In the genomic region with DNA sequence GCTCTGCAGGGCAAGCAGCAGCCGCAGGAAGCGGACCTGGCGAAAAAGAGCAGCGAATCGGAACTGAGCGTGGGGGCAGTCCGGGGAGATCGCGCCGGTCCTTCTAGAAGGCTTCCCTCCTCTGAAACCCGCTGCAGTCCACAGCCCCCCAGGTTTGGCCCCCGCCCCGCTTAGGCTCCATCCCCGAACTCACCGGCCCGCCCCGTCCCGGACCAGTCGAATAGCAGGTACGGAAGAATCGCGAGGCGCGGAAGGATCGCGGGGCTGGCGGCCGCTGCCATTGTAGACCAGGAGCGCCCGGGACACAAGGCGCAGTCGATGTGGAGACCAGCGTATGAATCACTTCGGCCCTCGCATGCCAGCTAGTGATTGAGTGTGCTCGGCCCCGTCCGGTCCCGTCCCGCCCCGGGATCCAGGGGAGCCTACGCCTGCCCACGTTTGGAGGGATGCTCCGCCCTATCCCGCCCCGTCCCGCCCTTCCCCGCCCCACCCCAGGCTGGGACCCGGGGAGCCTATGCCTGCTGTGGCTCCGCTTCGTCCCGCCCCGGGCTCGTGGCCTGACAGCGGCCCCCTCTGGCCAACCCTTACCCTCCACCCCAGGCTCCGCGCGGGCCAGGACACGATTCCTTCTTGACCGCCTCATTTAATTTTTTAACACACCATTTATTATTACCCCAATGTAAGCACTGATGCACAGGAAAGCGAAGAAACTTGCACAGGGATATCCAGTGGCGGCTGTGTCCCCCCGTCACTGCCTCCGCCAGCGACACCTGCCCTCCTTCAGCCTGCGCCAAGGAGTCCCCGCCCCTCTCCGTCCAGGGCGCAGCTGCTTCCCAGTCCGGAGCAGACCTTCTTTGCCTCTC, we compare ENCODE assay signal across 8 cellular contexts. TPM values are rescaled to one million over a fixed set of nuclear protein-coding genes. Genes with fewer than 3 reads are reported as not detected.
A peak's percentile ranks its signal among the peaks of the same experiment; 100 is the strongest.
DNase-seq lines count a peak whose midpoint lies in the region; ATAC-seq, FAIRE-seq and TF ChIP-seq lines count a peak whose summit lies in the region.

ULBP3 (minus strand) TSS at position 336 of the 863 bp plus-strand sequence; CDS start at position 281, 55 bp downstream.

- POLR2A ChIA-PET in HepG2 (lab: Yijun Ruan, JAX): no interaction called here

- no peak within 1 kb of the TSS for H3K27ac ChIP-seq in HepG2 (ENCODE audit: extremely low read length, insufficient read depth, low read length)

- no peaks in the 10 kb centered on the region; the same call in 1 of the 2 replicates for H4K20me1 ChIP-seq in HepG2 (ENCODE audit: insufficient read depth, low read length)

- TF ChIP-seq CTCF in GM12865 (IDR thresholded peaks at IDR 0.05; ENCODE audit: insufficient read depth, low read depth, low read length, missing control alignments): peak; percentile 19
- peak; percentile 55 for TF ChIP-seq CTCF in HepG2 (CRISPR knock-in tag; IDR thresholded peaks at IDR 0.05)

- peak within 1 kb of the TSS; percentile 55 for H3K4me2 ChIP-seq in HepG2 (ENCODE audit: low read depth, low read length)

- in situ Hi-C loops in HepG2 (cut with HindIII; ENCODE audit: extremely low pct_ligation_motif_present, low pct_unique_long_range_greater_than_20kb): no loop called here

- no peak for TF ChIP-seq POLR2A in HepG2 (IDR thresholded peaks at IDR 0.05; ENCODE audit: insufficient read depth in 1 of 2, low read depth in 2 of 2, low read length in 2 of 2)

- peaks cover 8% of the 10 kb centered on the region; the same call in 1 of the 2 replicates for H3K4me1 ChIP-seq in HepG2 (ENCODE audit: insufficient read depth, low read length)

- intact Hi-C loops in HepG2 (cut with micrococcal nuclease; ENCODE audit: unreplicated experiment): no loop called here

- no peaks in the 10 kb centered on the region for H3K36me3 ChIP-seq in HepG2 (replicated peaks in 1 of 2; ENCODE audit: control insufficient read depth in 1 of 2, insufficient read depth in 2 of 2, low read length in 2 of 2)

- H3K4me3 ChIP-seq in GM12865 (ENCODE audit: low read depth, low read length): peak within 1 kb of the TSS; percentile 45
- H3K4me3 ChIP-seq in HepG2 (replicated peaks in 1 of 3; ENCODE audit: insufficient read depth in 1 of 3, low read depth in 2 of 3, low read length in 3 of 3): peak within 1 kb of the TSS; percentile 30 to 57 (median 37); a peak in 4 of 6 replicates

- WGBS in HepG2 (ENCODE audit: low lambda C conversion rate): 23% methylated on average over 43 of the region's 70 CpGs

- H3K79me2 ChIP-seq in HepG2 (ENCODE audit: insufficient read depth, low read length): no peaks in the 10 kb centered on the region

- peaks cover 0 to 21% of the 10 kb centered on the region in 2 experiments; a peak in 4 of 5 replicates for H3K27me3 ChIP-seq in HepG2 (ENCODE audit: control insufficient read depth in 1 of 2, insufficient read depth in 2 of 2, low read length in 2 of 2)

- no peak for FAIRE-seq in HepG2 (lab: Jason Lieb, UNC)

- DNase-seq in GM12865 (ENCODE audit: low read depth): peak; percentile 40
- DNase-seq in NCI-H2171 treated with DMSO at 0.1 percent for 48 hours (lab: John Stamatoyannopoulos, UW): peak; percentile 77
- peak; percentile 40 to 48 for DNase-seq in activated CD4-positive, alpha-beta T cell treated with anti-CD3 and anti-CD28 coated beads, Interleukin-2, amount 50 U/mL, for 24 hours (ENCODE audit: low read depth in 1 of 2, low spot score in 1 of 2)
- DNase-seq in dermis blood vessel endothelial cell: peak; percentile 96
- peak; percentile 69 for DNase-seq in HepG2 (ENCODE audit: low spot score)
- DNase-seq in stimulated activated CD4-positive, alpha-beta T cell treated with anti-CD3 and anti-CD28 coated beads, Interleukin-2, amount 100 ng/mL, for 24 hours: peak; percentile 72 to 82
- no peak for DNase-seq in cerebellar nuclear complex (lab: John Stamatoyannopoulos, UW)

- H3K9me3 ChIP-seq in HepG2 (ENCODE audit: low read length): no peaks in the 10 kb centered on the region

- ATAC-seq in HG02678 (IDR thresholded peaks at IDR 0.05; ENCODE audit: unreplicated experiment): peak; percentile 74
- ATAC-seq in HepG2: peak; percentile 84

- no peak within 1 kb of the TSS for H3K9ac ChIP-seq in HepG2 (ENCODE audit: insufficient read depth, low read depth, low read length)

- CTCF ChIA-PET in HepG2 (lab: Yijun Ruan, JAX; ENCODE audit: low intra/inter-chr PET ratio, low total read pairs): no interaction called here

- TF ChIP-seq EP300 in HepG2 (IDR thresholded peaks at IDR 0.05; ENCODE audit: low read depth in 2 of 2, low read length in 2 of 2): no peak
- no peak for TF ChIP-seq EP300 in HepG2 (CRISPR knock-in tag; IDR thresholded peaks at IDR 0.05; ENCODE audit: borderline replicate concordance)

- TF ChIP-seq RAD21 in HepG2 (CRISPR knock-in tag; IDR thresholded peaks at IDR 0.05): no peak

- no TSS peak for BruUV-seq in HepG2 (replicated peaks; lab: Mats Ljungman, UMichigan)

- H2AFZ ChIP-seq in HepG2 (ENCODE audit: low read length): no peak within 1 kb of the TSS

TF ChIP-seq in HepG2, 621 proteins besides CTCF, POLR2A, EP300 and RAD21 (continues in another document):
- TF ChIP-seq ASH2L (IDR thresholded peaks at IDR 0.05; ENCODE audit: insufficient read length, low read depth, low read length) (no peak), ZNF547 (CRISPR knock-in tag; IDR thresholded peaks at IDR 0.05) (no peak), ZIK1 (CRISPR knock-in tag; IDR thresholded peaks at IDR 0.05; ENCODE audit: borderline replicate concordance, low read depth) (no peak), POLR2AphosphoS2 (IDR thresholded peaks at IDR 0.05; ENCODE audit: low read depth, low read length) (no peak), SRY (CRISPR knock-in tag; IDR thresholded peaks at IDR 0.05) (no peak), RARG (CRISPR knock-in tag; IDR thresholded peaks at IDR 0.05; ENCODE audit: low read depth) (no peak), CREBL2 (CRISPR knock-in tag; IDR thresholded peaks at IDR 0.05; ENCODE audit: borderline replicate concordance) (no peak), ZFP37 (CRISPR knock-in tag; IDR thresholded peaks at IDR 0.05; ENCODE audit: borderline replicate concordance) (no peak), TAF1 (CRISPR knock-in tag; IDR thresholded peaks at IDR 0.05) (peak; percentile 37; the same call in 1 of the 2 replicates), YEATS2 (CRISPR knock-in tag; IDR thresholded peaks at IDR 0.05; ENCODE audit: borderline replicate concordance) (no peak), ZNF17 (CRISPR knock-in tag; IDR thresholded peaks at IDR 0.05) (no peak), NFYB (CRISPR knock-in tag; IDR thresholded peaks at IDR 0.05) (0 out of 2 replicates have a peak, but pooled peaks have one; percentile 9), ZNF614 (CRISPR knock-in tag; IDR thresholded peaks at IDR 0.05; ENCODE audit: borderline replicate concordance) (no peak), ZNF572 (CRISPR knock-in tag; IDR thresholded peaks at IDR 0.05) (no peak), ZNF660 (CRISPR knock-in tag; IDR thresholded peaks at IDR 0.05; ENCODE audit: borderline replicate concordance, low read depth) (no peak), ZNF713 (CRISPR knock-in tag; IDR thresholded peaks at IDR 0.05) (no peak), FOXA1 (IDR thresholded peaks at IDR 0.05) (no peak), FOXA1 (CRISPR knock-in tag; IDR thresholded peaks at IDR 0.05) (no peak), AKAP8 (CRISPR knock-in tag; IDR thresholded peaks at IDR 0.05) (no peak), ATAD3A (CRISPR knock-in tag; IDR thresholded peaks at IDR 0.05) (no peak), ZSCAN25 (CRISPR knock-in tag; IDR thresholded peaks at IDR 0.05) (no peak), TCF7 (IDR thresholded peaks at IDR 0.05; ENCODE audit: low read depth) (no peak), ZNF224 (CRISPR knock-in tag; IDR thresholded peaks at IDR 0.05) (no peak), NAIF1 (CRISPR knock-in tag; IDR thresholded peaks at IDR 0.05; ENCODE audit: borderline replicate concordance) (no peak), ZNF225 (CRISPR knock-in tag; IDR thresholded peaks at IDR 0.05) (no peak)
- TF ChIP-seq, protein P1, sequence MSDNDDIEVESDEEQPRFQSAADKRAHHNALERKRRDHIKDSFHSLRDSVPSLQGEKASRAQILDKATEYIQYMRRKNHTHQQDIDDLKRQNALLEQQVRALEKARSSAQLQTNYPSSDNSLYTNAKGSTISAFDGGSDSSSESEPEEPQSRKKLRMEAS (IDR thresholded peaks at IDR 0.05): peak; percentile 30; the same call in 1 of the 2 replicates

RNA-seq across cellular contexts. Expression of gene ULBP3, which starts in this region (rescaled TPM):
- 6.0 and 14.9 TPM in 2 replicates for total RNA-seq in dermis blood vessel endothelial cell
- total RNA-seq in HepG2 (2016; rRNA removed; fragmentation: Illumina TruSeq; extraction: Trizol): 0.42 and 0.56 TPM in 2 replicates
- not detected in 2 replicates for total RNA-seq in HepG2 (2016; cell fraction: cytosol; rRNA removed; fragmentation: Illumina TruSeq; extraction: Trizol; ENCODE audit: low read depth)
- total RNA-seq in HepG2 (2016; cell fraction: insoluble cytoplasmic fraction; rRNA removed; fragmentation: Illumina TruSeq; extraction: Trizol): 0.19 and 0.78 TPM in 2 replicates
- total RNA-seq in HepG2 (2016; cell fraction: membrane; rRNA removed; fragmentation: Illumina TruSeq; extraction: Trizol): 0.28 and 0.43 TPM in 2 replicates
- 0.94 and 0.96 TPM in 2 replicates for total RNA-seq in HepG2 (2016; cell fraction: nucleus; rRNA removed; fragmentation: Illumina TruSeq; extraction: Trizol)
- 0.22 and 0.48 TPM in 2 replicates for polyA plus RNA-seq in HepG2 (2011; rRNA removed)
- 0.41 and 0.51 TPM in 2 replicates for polyA plus RNA-seq in HepG2 (2011; cell fraction: cytosol; rRNA removed)
- polyA plus RNA-seq in HepG2 (2011; cell fraction: nucleus; rRNA removed): 0.14 TPM in 1 of 2 replicates, not detected in the other
- not detected in 2 replicates for polyA plus RNA-seq in HepG2 (2012)
- not detected in 2 replicates for polyA plus RNA-seq in HepG2 (2016; cell fraction: cytosol; fragmentation: Illumina TruSeq; extraction: Trizol; ENCODE audit: low read depth)
- polyA plus RNA-seq in HepG2 (2016; cell fraction: insoluble cytoplasmic fraction; fragmentation: Illumina TruSeq; extraction: Trizol; ENCODE audit: low read depth): 0.38 TPM in 1 of 2 replicates, not detected in the other
- not detected in 2 replicates for polyA plus RNA-seq in HepG2 (2016; cell fraction: membrane; fragmentation: Illumina TruSeq; extraction: Trizol; ENCODE audit: low read depth)
- polyA plus RNA-seq in HepG2 (2016; cell fraction: nucleus; fragmentation: Illumina TruSeq; extraction: Trizol; ENCODE audit: insufficient read depth, low read depth): not detected in 2 replicates
- polyA minus RNA-seq in HepG2 (2011; rRNA and poly(A)+ RNA removed; ENCODE audit: low replicate concordance): 0.30 and 10.9 TPM in 2 replicates
- polyA minus RNA-seq in HepG2 (2011; cell fraction: cytosol; rRNA and poly(A)+ RNA removed): 0.79 TPM in 1 of 2 replicates, not detected in the other
- not detected in 2 replicates for polyA minus RNA-seq in HepG2 (2011; cell fraction: nucleus; rRNA and poly(A)+ RNA removed)

Comparison
In these comparisons a context has a peak if more than half of its experiments do, and no peak if none do; other contexts are left out.
1. DNase-seq: peak in GM12865 (single experiment), NCI-H2171 treated with DMSO at 0.1 percent for 48 hours (single experiment), activated CD4-positive, alpha-beta T cell treated with anti-CD3 and anti-CD28 coated beads, Interleukin-2, amount 50 U/mL, for 24 hours (2 of 2), dermis blood vessel endothelial cell (single experiment), HepG2 (single experiment) and stimulated activated CD4-positive, alpha-beta T cell treated with anti-CD3 and anti-CD28 coated beads, Interleukin-2, amount 100 ng/mL, for 24 hours (2 of 2); none in cerebellar nuclear complex (0 of 2).